Comparison of ENCODE assay signal across 23 cellular contexts in the genomic region with DNA sequence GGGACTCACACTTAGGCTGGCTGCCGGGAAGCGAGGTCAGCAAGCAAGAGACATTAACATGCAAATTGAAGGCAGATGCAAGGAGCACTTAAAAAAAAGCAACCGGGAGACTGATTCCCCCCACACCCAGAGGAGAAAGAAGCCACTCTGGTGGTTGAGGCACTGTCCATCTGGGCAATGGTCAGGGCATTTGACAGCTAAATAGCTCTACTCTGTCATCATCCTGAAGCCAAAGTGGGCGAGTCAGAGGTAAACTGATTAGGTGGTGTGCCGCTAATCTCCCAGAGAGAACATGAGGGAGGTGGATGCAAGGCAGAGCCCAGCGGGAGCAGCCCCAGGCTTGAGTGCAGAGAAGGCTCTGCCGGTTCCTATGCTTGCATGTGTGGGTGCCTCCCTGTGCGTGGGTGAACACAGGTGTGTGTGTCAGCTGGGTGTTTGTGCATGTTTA.
DNase-seq lines count a peak whose midpoint lies in the region; ATAC-seq, FAIRE-seq and TF ChIP-seq lines count a peak whose summit lies in the region.
"Had no signal": no experiment of that assay in that cellular context is flagged by ENCODE, and none has a peak within 500 bp of the region (broad histone marks: within the 10 kb centered on the region; RNA-seq: fewer than 3 reads in every experiment).

No MANE protein-coding gene starts in this region.

- H3K4me3 ChIP-seq in H7 (ENCODE audit: insufficient read depth, low read depth, low read length): no peak overlapping the region
- peak overlapping the region in 1 of 4 experiments; percentile 39; a peak in 2 of 8 replicates for H3K4me3 ChIP-seq in H1 (ENCODE audit: extremely low read depth in 1 of 4, insufficient read depth in 2 of 4, low read depth in 3 of 4, low read length in 4 of 4)
- H3K4me3 ChIP-seq: tibial artery had no signal

- no peak overlapping the region for H3K9ac ChIP-seq in H1 (replicated peaks in 1 of 4; ENCODE audit: extremely low read depth in 1 of 4, low read depth in 3 of 4, low read length in 3 of 4)

- CTCF ChIA-PET in H1 (lab: Charles Lee; ENCODE audit: partially characterized antibody): interaction anchor here (0.6 to 2.8 kb wide), 15 partner anchors 9 to 206 kb away, joined by 3 to 10 read pairs (median 4); no protein-coding TSS in a partner anchor

- peaks cover 6 to 21% (median 7%) of the 10 kb centered on the region in 4 experiments for H3K4me1 ChIP-seq in H1 (replicated peaks in 1 of 4; ENCODE audit: control insufficient read depth in 3 of 4, insufficient read depth in 4 of 4, low read length in 3 of 4)

- H4K8ac ChIP-seq in H1 (ENCODE audit: extremely low read depth, insufficient read depth, low read length): no peak overlapping the region

- TF ChIP-seq POLR2A in H1 (IDR thresholded peaks at IDR 0.05; ENCODE audit: control extremely low read depth in 1 of 2, low read depth in 2 of 2, low read length in 2 of 2): no peak

- H3K14ac ChIP-seq in H1 (ENCODE audit: insufficient read length): no peak overlapping the region

- H3K79me2 ChIP-seq in H1 (ENCODE audit: control insufficient read depth in 1 of 2, insufficient read depth in 2 of 2, low read length in 2 of 2): no peaks in the 10 kb centered on the region

- DNase-seq in H7 (peak; percentile 51), NCI-H774 (lab: John Stamatoyannopoulos, UW) (peak; percentile 8), H1 (ENCODE audit: low read depth in 1 of 2, low spot score in 2 of 2) (peak in 1 of 2 experiments; percentile 54), neural crest cell (ENCODE audit: low read depth, low spot score) (no peak), NOMO-1 treated with DMSO at 0.1 percent for 48 hours (lab: John Stamatoyannopoulos, UW; ENCODE audit: unreplicated experiment) (no peak), DMS79 treated with DMSO at 0.1 percent for 48 hours (lab: John Stamatoyannopoulos, UW) (no peak), GDM1 (lab: John Stamatoyannopoulos, UW) (no peak)
- no peak for DNase-seq in stimulated activated effector memory CD8-positive, alpha-beta T cell treated with anti-CD3 and anti-CD28 coated beads, Interleukin-12 subunit alpha, Interleukin-12 subunit beta, amount 100 ng/mL, for 72 hours (ENCODE audit: low spot score in 2 of 2)
- DNase-seq: activated effector memory CD4-positive, alpha-beta T cell treated with Interleukin-2 at 50 U/mL for 16 hours; CD4-positive, alpha-beta T cell; DMS153; naive B cell; NCI-H1092; NCI-H2029 treated with DMSO at 0.1 percent for 48 hours; OCI-M1; Right ventricle myocardium superior; stimulated activated CD4-positive, alpha-beta T cell treated with anti-CD3 and anti-CD28 coated beads, Interleukin-1b, Interleukin-23, amount 100 ng/mL, for 48 hours; stimulated activated naive B cell treated with anti-CD40 and anti-IgM and Interleukin-4, amounts not matched to agents 10 μg/mL and 1 μg/mL and 100 μg/mL, for 72 hours; T-helper 1 cell; tibial artery had no signal

- WGBS in H1 (ENCODE audit: extremely low coverage in 1 of 2, insufficient coverage in 1 of 2, insufficient read length in 1 of 2, insufficient replicate concordance in 2 of 2, low coverage in 1 of 2, low lambda C conversion rate in 2 of 2, missing lambda C conversion rate in 1 of 2), 2 experiments: 29% methylated on average over 8 of the region's 8 CpGs; no CpG with 5 or more reads in 1 of the 2 experiments

- no peaks in the 10 kb centered on the region for H3K79me1 ChIP-seq in H1 (ENCODE audit: low read depth, low read length)

- H3K27ac ChIP-seq in H1 (ENCODE audit: low read depth, low read length): no peak overlapping the region
- H3K27ac ChIP-seq: tibial artery had no signal

- H3K9me3 ChIP-seq in H1 (ENCODE audit: insufficient read depth in 2 of 2, low read depth in 1 of 2, low read length in 1 of 2): no peaks in the 10 kb centered on the region
- H3K9me3 ChIP-seq: tibial artery had no signal

- FAIRE-seq in H1 (lab: Jason Lieb, UNC): no peak
- FAIRE-seq: GM12892 had no signal

- no peak overlapping the region for H2BK15ac ChIP-seq in H1 (ENCODE audit: low read length)

- H2AFZ ChIP-seq in H1 (ENCODE audit: low read length): peak overlapping the region; percentile 88

- no peak for TF ChIP-seq EP300 in H1 (IDR thresholded peaks at IDR 0.05; ENCODE audit: borderline replicate concordance in 1 of 2, low read depth in 2 of 2, low read length in 2 of 2)

- peak overlapping the region; percentile 57 to 63 for H3K4me2 ChIP-seq in H1 (ENCODE audit: insufficient read depth in 1 of 2, low read depth in 2 of 2, low read length in 2 of 2)

- no peak overlapping the region for H2BK5ac ChIP-seq in H1 (ENCODE audit: low read depth, low read length)

- H3K4ac ChIP-seq in H1 (replicated peaks; ENCODE audit: insufficient read length, low read depth, low read length): no peak overlapping the region

- no peak for ATAC-seq in stimulated activated effector memory CD8-positive, alpha-beta T cell treated with anti-CD3 and anti-CD28 coated beads, Interleukin-12 subunit alpha, Interleukin-12 subunit beta, amount 100 ng/mL, for 72 hours
- ATAC-seq: stimulated activated naive B cell treated with anti-CD40 and anti-IgM and Interleukin-4, amounts not matched to agents 10 μg/mL and 1 μg/mL and 100 μg/mL, for 72 hours had no signal

- peak overlapping the region; percentile 64 for H3K4me3 Mint-ChIP-seq in neural crest cell
- H3K4me3 Mint-ChIP-seq in stimulated activated effector memory CD8-positive, alpha-beta T cell treated with anti-CD3 and anti-CD28 coated beads, Interleukin-12 subunit alpha, Interleukin-12 subunit beta, amount 100 ng/mL, for 72 hours: no peak overlapping the region
- H3K4me3 Mint-ChIP-seq: CD4-positive, alpha-beta T cell; memory B cell; naive B cell; stimulated activated naive B cell treated with anti-CD40 and anti-IgM and Interleukin-4, amounts not matched to agents 10 μg/mL and 1 μg/mL and 100 μg/mL, for 72 hours had no signal

- peaks cover 32% of the 10 kb centered on the region for H3K27me3 Mint-ChIP-seq in neural crest cell (ENCODE audit: low read depth)

- no peaks in the 10 kb centered on the region for H4K20me1 ChIP-seq in H1 (replicated peaks in 1 of 2; ENCODE audit: control insufficient read depth in 1 of 2, insufficient read depth in 2 of 2, low read length in 2 of 2)

- H3K56ac ChIP-seq in H1 (replicated peaks; ENCODE audit: insufficient read length, low read depth, low read length): no peak overlapping the region

- H3K23me2 ChIP-seq in H1 (ENCODE audit: low read depth, low read length): peaks cover 1% of the 10 kb centered on the region; the same call in 1 of the 2 replicates

- no peak for TF ChIP-seq RAD21 in H1 (IDR thresholded peaks at IDR 0.05 in 1 of 2, conservative IDR thresholded peaks at IDR 0.05 in 1 of 2; ENCODE audit: low read depth in 2 of 2, low read length in 2 of 2)

- H3K4me1 Mint-ChIP-seq in neural crest cell: peaks cover 55% of the 10 kb centered on the region
- peaks cover 8% of the 10 kb centered on the region for H3K4me1 Mint-ChIP-seq in stimulated activated effector memory CD8-positive, alpha-beta T cell treated with anti-CD3 and anti-CD28 coated beads, Interleukin-12 subunit alpha, Interleukin-12 subunit beta, amount 100 ng/mL, for 72 hours
- H3K4me1 Mint-ChIP-seq: memory B cell; naive B cell; stimulated activated naive B cell treated with anti-CD40 and anti-IgM and Interleukin-4, amounts not matched to agents 10 μg/mL and 1 μg/mL and 100 μg/mL, for 72 hours had no signal

- H3K27me3 ChIP-seq in H7 (ENCODE audit: control insufficient read depth, insufficient read depth, low read length): no peaks in the 10 kb centered on the region
- no peaks in the 10 kb centered on the region for H3K27me3 ChIP-seq in H1 (replicated peaks in 1 of 4; ENCODE audit: control insufficient read depth in 3 of 4, extremely low read depth in 1 of 4, insufficient read depth in 3 of 4, low read length in 3 of 4)
- H3K27me3 ChIP-seq: tibial artery had no signal

- no peak overlapping the region for H3K23ac ChIP-seq in H1 (ENCODE audit: insufficient read length)

- H4K5ac ChIP-seq in H1 (ENCODE audit: insufficient read length, low read depth, low read length): no peak overlapping the region

- no peak overlapping the region for H2AK5ac ChIP-seq in H1 (ENCODE audit: low read depth, low read length)

- no peak overlapping the region for H2BK20ac ChIP-seq in H1 (ENCODE audit: low read length)

- peaks cover 4% of the 10 kb centered on the region for H3K9me3 Mint-ChIP-seq in neural crest cell
- no peaks in the 10 kb centered on the region for H3K9me3 Mint-ChIP-seq in stimulated activated effector memory CD8-positive, alpha-beta T cell treated with anti-CD3 and anti-CD28 coated beads, Interleukin-12 subunit alpha, Interleukin-12 subunit beta, amount 100 ng/mL, for 72 hours
- H3K9me3 Mint-ChIP-seq: CD4-positive, alpha-beta T cell; memory B cell; naive B cell had no signal

- POLR2A ChIA-PET in H1 (lab: Charles Lee; ENCODE audit: partially characterized antibody): no interaction called here

- peak overlapping the region; percentile 19; the same call in 1 of the 2 replicates for H2BK12ac ChIP-seq in H1 (ENCODE audit: low read depth, low read length)

- no peak overlapping the region for H4K91ac ChIP-seq in H1 (replicated peaks; ENCODE audit: insufficient read length, low read length)

- H3K27ac Mint-ChIP-seq in neural crest cell (ENCODE audit: unreplicated experiment): peak overlapping the region; percentile 7
- no peak overlapping the region for H3K27ac Mint-ChIP-seq in stimulated activated effector memory CD8-positive, alpha-beta T cell treated with anti-CD3 and anti-CD28 coated beads, Interleukin-12 subunit alpha, Interleukin-12 subunit beta, amount 100 ng/mL, for 72 hours
- H3K27ac Mint-ChIP-seq: CD4-positive, alpha-beta T cell; memory B cell; naive B cell; progenitor cell of endocrine pancreas; stimulated activated naive B cell treated with anti-CD40 and anti-IgM and Interleukin-4, amounts not matched to agents 10 μg/mL and 1 μg/mL and 100 μg/mL, for 72 hours had no signal

- H2BK120ac ChIP-seq in H1 (replicated peaks; ENCODE audit: low read depth, low read length): no peak overlapping the region

- peaks cover 6% of the 10 kb centered on the region for H3K36me3 Mint-ChIP-seq in neural crest cell (ENCODE audit: low read depth)
- no peaks in the 10 kb centered on the region for H3K36me3 Mint-ChIP-seq in stimulated activated effector memory CD8-positive, alpha-beta T cell treated with anti-CD3 and anti-CD28 coated beads, Interleukin-12 subunit alpha, Interleukin-12 subunit beta, amount 100 ng/mL, for 72 hours
- H3K36me3 Mint-ChIP-seq: memory B cell; naive B cell; stimulated activated naive B cell treated with anti-CD40 and anti-IgM and Interleukin-4, amounts not matched to agents 10 μg/mL and 1 μg/mL and 100 μg/mL, for 72 hours had no signal

- no peaks in the 10 kb centered on the region for H3K36me3 ChIP-seq in H7 (replicated peaks; ENCODE audit: control insufficient read depth, insufficient read depth, low read length)
- H3K36me3 ChIP-seq in H1 (ENCODE audit: control insufficient read depth in 2 of 4, insufficient read depth in 4 of 4, low read length in 3 of 4): no peaks in the 10 kb centered on the region
- H3K36me3 ChIP-seq: tibial artery had no signal

- TF ChIP-seq CTCF in H1 (IDR thresholded peaks at IDR 0.05; ENCODE audit: control extremely low read depth in 1 of 3, insufficient read depth in 1 of 3, low read depth in 1 of 3, low read length in 3 of 3): no peak
- no peak for TF ChIP-seq CTCF in neural crest cell (conservative IDR thresholded peaks at IDR 0.05)

- no peak overlapping the region for H3K18ac ChIP-seq in H1 (ENCODE audit: extremely low read depth, low read length)

TF ChIP-seq in H1, 55 proteins besides CTCF, POLR2A, EP300 and RAD21 (continues in another document):
- no peak for TF ChIP-seq JUND (IDR thresholded peaks at IDR 0.05; ENCODE audit: low read length)

Comparison
In these comparisons a context has a peak if more than half of its experiments do, and no peak if none do; other contexts are left out.
1. DNase-seq: peak in H7 (single experiment) and NCI-H774 (single experiment); none in neural crest cell (single experiment), NOMO-1 treated with DMSO at 0.1 percent for 48 hours (single experiment), stimulated activated effector memory CD8-positive, alpha-beta T cell treated with anti-CD3 and anti-CD28 coated beads, Interleukin-12 subunit alpha, Interleukin-12 subunit beta, amount 100 ng/mL, for 72 hours (0 of 2), DMS79 treated with DMSO at 0.1 percent for 48 hours (single experiment) and GDM1 (single experiment).